In the genomic region with DNA sequence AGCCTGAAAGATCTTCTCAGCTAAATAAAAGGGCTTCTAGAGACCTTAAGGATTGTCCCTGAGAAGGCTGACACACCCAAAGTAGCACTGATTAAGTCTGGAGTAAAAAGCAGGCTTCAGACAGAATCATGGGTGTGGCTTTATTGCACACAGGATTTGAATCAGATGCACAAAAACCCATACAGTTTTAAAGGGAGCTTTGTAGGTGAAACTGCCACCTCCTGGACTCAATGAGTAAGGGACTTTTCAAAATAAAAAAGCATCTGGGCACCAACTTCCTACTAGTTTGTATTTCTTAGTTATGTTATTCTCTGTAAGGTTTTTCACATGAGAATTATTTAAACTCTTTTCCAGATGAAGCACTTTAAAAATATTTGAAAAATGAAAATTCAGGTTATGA, we compare ENCODE assay signal across 8 cellular contexts.
DNase-seq lines count a peak whose midpoint lies in the region; ATAC-seq, FAIRE-seq and TF ChIP-seq lines count a peak whose summit lies in the region.

No MANE protein-coding gene starts in this region.

- no TSS peak for BruUV-seq in GM12878 (replicated peaks; lab: Mats Ljungman, UMichigan)

- H3K27ac ChIP-seq in GM12878 (ENCODE audit: control insufficient read depth, insufficient read depth) (no peak overlapping the region), tibial nerve (no peak overlapping the region)

- TF ChIP-seq CTCF in GM12878 (IDR thresholded peaks at IDR 0.05 in 2 of 3, conservative IDR thresholded peaks at IDR 0.05 in 1 of 3; ENCODE audit: control insufficient read depth in 2 of 3, extremely low read depth in 1 of 3, insufficient read depth in 1 of 3, low read depth in 3 of 3, low read length in 3 of 3) (peak in 2 of 3 experiments; percentile 6 to 27; a peak in 2 of 6 replicates), tibial nerve (IDR thresholded peaks at IDR 0.05) (no peak), lower leg skin (IDR thresholded peaks at IDR 0.05) (no peak)

- RAD21 ChIA-PET in GM12878 (lab: Charles Lee; ENCODE audit: unreplicated experiment) = interaction anchor here (1.4 to 1.8 kb wide), 3 partner anchors 20 to 543 kb away, joined by 3 to 11 read pairs (median 3); no protein-coding TSS in a partner anchor

- ATAC-seq in GM12878 (peak; percentile 70), sciatic nerve (peak; percentile 59), HG02763 (IDR thresholded peaks at IDR 0.05; ENCODE audit: unreplicated experiment) (no peak)

- intact Hi-C loops in GM12878 (cut with micrococcal nuclease; ENCODE audit: unreplicated experiment) (loop anchor here (5.0 kb wide), 3 partner anchors 168 to 538 kb away; no protein-coding TSS in a partner anchor), sciatic nerve (cut with DNase I) (no loop called here), lower leg skin (cut with DNase I; ENCODE audit: low total_unique reads) (no loop called here)

- H3K9ac ChIP-seq in GM12878 (ENCODE audit: control insufficient read depth, insufficient read depth, low read length) = no peak overlapping the region

- no peaks in the 10 kb centered on the region for H3K36me3 ChIP-seq in GM12878 (ENCODE audit: control insufficient read depth in 2 of 2, insufficient read depth in 2 of 2, low read length in 1 of 2)
- no peaks in the 10 kb centered on the region for H3K36me3 ChIP-seq in tibial nerve

- H4K20me1 ChIP-seq in GM12878 (ENCODE audit: control insufficient read depth, insufficient read depth) = no peaks in the 10 kb centered on the region

- POLR2A ChIA-PET in GM12878 (lab: Charles Lee) = interaction anchor here (0.9 kb wide), 1 partner anchor 328 kb away, joined by 3 read pairs; no protein-coding TSS in a partner anchor

- peak; percentile 51 for DNase-seq in DMS 273 (lab: John Stamatoyannopoulos, UW; ENCODE audit: unreplicated experiment)
- DNase-seq in DMS 273 treated with DMSO at 0.1 percent for 48 hours (lab: John Stamatoyannopoulos, UW) = no peak
- DNase-seq in Kasumi-1 (lab: John Stamatoyannopoulos, UW) = peak; percentile 62 to 77
- no peak for DNase-seq in GM12878 (ENCODE audit: low read depth, low spot score)
- no peak for DNase-seq in sciatic nerve (ENCODE audit: low spot score)
- DNase-seq in tibial nerve (ENCODE audit: low spot score in 2 of 2) = no peak
- no peak for DNase-seq in lower leg skin (ENCODE audit: low spot score in 2 of 2)

- H3K9me3 ChIP-seq in GM12878 (replicated peaks; ENCODE audit: control insufficient read depth, insufficient read depth, low read length) (no peaks in the 10 kb centered on the region), tibial nerve (no peaks in the 10 kb centered on the region)

- H3K27me3 ChIP-seq in GM12878 (replicated peaks in 1 of 2; ENCODE audit: control insufficient read depth in 2 of 2, insufficient read depth in 2 of 2, low read length in 1 of 2) (no peaks in the 10 kb centered on the region), tibial nerve (no peaks in the 10 kb centered on the region)

- TF ChIP-seq RAD21 in GM12878 (IDR thresholded peaks at IDR 0.05; ENCODE audit: insufficient read depth, low read depth, low read length) = peak; percentile 24; the same call in 1 of the 2 replicates

- H2AFZ ChIP-seq in GM12878 (ENCODE audit: control insufficient read depth, low read depth, low read length) = no peak overlapping the region

- no peak for TF ChIP-seq EP300 in GM12878 (IDR thresholded peaks at IDR 0.05; ENCODE audit: borderline replicate concordance in 1 of 2, control insufficient read depth in 1 of 2, low read depth in 2 of 2, low read length in 2 of 2)
- TF ChIP-seq EP300 in tibial nerve (IDR thresholded peaks at IDR 0.05) = no peak

- H3K79me2 ChIP-seq in GM12878 (ENCODE audit: control insufficient read depth, insufficient read depth, low read length) = no peaks in the 10 kb centered on the region

- H3K4me2 ChIP-seq in GM12878 (ENCODE audit: control insufficient read depth, insufficient read depth) = no peak overlapping the region

- TF ChIP-seq POLR2A in GM12878 (IDR thresholded peaks at IDR 0.05; ENCODE audit: low read depth, low read length) = no peak
- no peak for TF ChIP-seq POLR2A in tibial nerve (IDR thresholded peaks at IDR 0.05)
- no peak for TF ChIP-seq POLR2A in lower leg skin (IDR thresholded peaks at IDR 0.05)

- H3K4me3 ChIP-seq in GM12878 = no peak overlapping the region
- H3K4me3 ChIP-seq in tibial nerve = no peak overlapping the region
- H3K4me3 ChIP-seq in lower leg skin (ENCODE audit: low read depth, poor library complexity, severe bottlenecking) = no peak overlapping the region

- in situ Hi-C loops in GM12878 (cut with MboI) = loop anchor here (25.0 kb wide), 1 partner anchor 543 kb away; a partner anchor contains a TSS

- no peak for FAIRE-seq in GM12878 (lab: Jason Lieb, UNC)

- SMC1A ChIA-PET in GM12878 (lab: Charles Lee; ENCODE audit: uncharacterized antibody, unreplicated experiment) = interaction anchor here (0.7 to 1.6 kb wide), 8 partner anchors 13 to 1507 kb away, joined by 3 to 8 read pairs (median 4); no protein-coding TSS in a partner anchor

- CTCF ChIA-PET in GM12878 (lab: Yijun Ruan, JAX) = interaction anchor here (0.6 to 2.9 kb wide), 10 partner anchors 10 to 543 kb away, joined by 3 to 14 read pairs (median 4); no protein-coding TSS in a partner anchor

- no peaks in the 10 kb centered on the region for H3K4me1 ChIP-seq in GM12878 (ENCODE audit: control insufficient read depth, insufficient read depth, low read length)
- peaks cover 0 to 10% (median 0%) of the 10 kb centered on the region in 4 donors for H3K4me1 ChIP-seq in tibial nerve

TF ChIP-seq in GM12878, 131 proteins besides CTCF, POLR2A, EP300 and RAD21 (continues in another document):
- TF ChIP-seq SPI1 (IDR thresholded peaks at IDR 0.05; ENCODE audit: borderline replicate concordance, insufficient read depth, low read depth, low read length) (no peak), MYC (IDR thresholded peaks at IDR 0.05; ENCODE audit: insufficient read depth, insufficient read length, insufficient replicate concordance, low read length, severe bottlenecking) (no peak), FOS (IDR thresholded peaks at IDR 0.05; ENCODE audit: borderline replicate concordance, extremely low read depth, insufficient read length) (no peak), YBX1 (IDR thresholded peaks at IDR 0.05) (no peak), CBX3 (IDR thresholded peaks at IDR 0.05; ENCODE audit: borderline replicate concordance, low read depth) (no peak), JUNB (IDR thresholded peaks at IDR 0.05) (no peak), MEF2B (IDR thresholded peaks at IDR 0.05; ENCODE audit: partially characterized antibody, poor library complexity, severe bottlenecking) (no peak)
- TF ChIP-seq, protein P1, sequence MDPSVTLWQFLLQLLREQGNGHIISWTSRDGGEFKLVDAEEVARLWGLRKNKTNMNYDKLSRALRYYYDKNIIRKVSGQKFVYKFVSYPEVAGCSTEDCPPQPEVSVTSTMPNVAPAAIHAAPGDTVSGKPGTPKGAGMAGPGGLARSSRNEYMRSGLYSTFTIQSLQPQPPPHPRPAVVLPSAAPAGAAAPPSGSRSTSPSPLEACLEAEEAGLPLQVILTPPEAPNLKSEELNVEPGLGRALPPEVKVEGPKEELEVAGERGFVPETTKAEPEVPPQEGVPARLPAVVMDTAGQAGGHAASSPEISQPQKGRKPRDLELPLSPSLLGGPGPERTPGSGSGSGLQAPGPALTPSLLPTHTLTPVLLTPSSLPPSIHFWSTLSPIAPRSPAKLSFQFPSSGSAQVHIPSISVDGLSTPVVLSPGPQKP (IDR thresholded peaks at IDR 0.05; ENCODE audit: low read depth, low read length) = no peak
- TF ChIP-seq, protein P2, sequence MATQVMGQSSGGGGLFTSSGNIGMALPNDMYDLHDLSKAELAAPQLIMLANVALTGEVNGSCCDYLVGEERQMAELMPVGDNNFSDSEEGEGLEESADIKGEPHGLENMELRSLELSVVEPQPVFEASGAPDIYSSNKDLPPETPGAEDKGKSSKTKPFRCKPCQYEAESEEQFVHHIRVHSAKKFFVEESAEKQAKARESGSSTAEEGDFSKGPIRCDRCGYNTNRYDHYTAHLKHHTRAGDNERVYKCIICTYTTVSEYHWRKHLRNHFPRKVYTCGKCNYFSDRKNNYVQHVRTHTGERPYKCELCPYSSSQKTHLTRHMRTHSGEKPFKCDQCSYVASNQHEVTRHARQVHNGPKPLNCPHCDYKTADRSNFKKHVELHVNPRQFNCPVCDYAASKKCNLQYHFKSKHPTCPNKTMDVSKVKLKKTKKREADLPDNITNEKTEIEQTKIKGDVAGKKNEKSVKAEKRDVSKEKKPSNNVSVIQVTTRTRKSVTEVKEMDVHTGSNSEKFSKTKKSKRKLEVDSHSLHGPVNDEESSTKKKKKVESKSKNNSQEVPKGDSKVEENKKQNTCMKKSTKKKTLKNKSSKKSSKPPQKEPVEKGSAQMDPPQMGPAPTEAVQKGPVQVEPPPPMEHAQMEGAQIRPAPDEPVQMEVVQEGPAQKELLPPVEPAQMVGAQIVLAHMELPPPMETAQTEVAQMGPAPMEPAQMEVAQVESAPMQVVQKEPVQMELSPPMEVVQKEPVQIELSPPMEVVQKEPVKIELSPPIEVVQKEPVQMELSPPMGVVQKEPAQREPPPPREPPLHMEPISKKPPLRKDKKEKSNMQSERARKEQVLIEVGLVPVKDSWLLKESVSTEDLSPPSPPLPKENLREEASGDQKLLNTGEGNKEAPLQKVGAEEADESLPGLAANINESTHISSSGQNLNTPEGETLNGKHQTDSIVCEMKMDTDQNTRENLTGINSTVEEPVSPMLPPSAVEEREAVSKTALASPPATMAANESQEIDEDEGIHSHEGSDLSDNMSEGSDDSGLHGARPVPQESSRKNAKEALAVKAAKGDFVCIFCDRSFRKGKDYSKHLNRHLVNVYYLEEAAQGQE (IDR thresholded peaks at IDR 0.05; ENCODE audit: low read depth, low read length) = no peak

Comparison
In these comparisons a context has a peak if more than half of its experiments do, and no peak if none do; other contexts are left out.
1. DNase-seq: peak in DMS 273 (single experiment) and Kasumi-1 (2 of 2); none in DMS 273 treated with DMSO at 0.1 percent for 48 hours (single experiment), GM12878 (single experiment), sciatic nerve (single experiment), tibial nerve (0 of 2) and lower leg skin (0 of 2).
2. CTCF ChIP-seq: peak in GM12878 (2 of 3); none in tibial nerve (0 of 5) and lower leg skin (0 of 3).